Comparison of ENCODE assay signal across 24 cellular contexts in the genomic region with DNA sequence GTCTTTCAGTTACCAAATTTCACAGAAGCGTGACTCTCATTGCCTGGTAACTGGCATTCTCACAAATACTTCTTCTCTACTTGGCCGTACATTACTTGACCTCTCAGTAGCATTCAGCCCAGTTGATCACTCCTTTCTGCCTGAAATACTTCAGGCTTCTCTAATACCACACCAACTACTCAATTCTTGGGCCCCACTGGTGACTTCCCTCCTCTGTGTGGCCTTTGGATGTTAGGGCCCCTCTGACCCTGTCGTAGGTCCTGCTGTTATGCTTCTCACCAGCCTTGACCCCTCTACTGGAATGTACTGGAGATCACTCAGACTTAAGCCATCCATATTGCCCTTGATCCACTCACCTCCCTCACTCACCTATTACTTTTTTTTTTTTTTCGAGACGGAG. TPM values are rescaled to one million over a fixed set of nuclear protein-coding genes. Genes with fewer than 3 reads are reported as not detected.
DNase-seq lines count a peak whose midpoint lies in the region; ATAC-seq and TF ChIP-seq lines count a peak whose summit lies in the region.
"Had no signal": no experiment of that assay in that cellular context is flagged by ENCODE, and none has a peak within 500 bp of the region (broad histone marks: within the 10 kb centered on the region; RNA-seq: fewer than 3 reads in every experiment).

No MANE protein-coding gene starts in this region.

- no peaks in the 10 kb centered on the region for H3K27me3 Mint-ChIP-seq in activated naive CD8-positive, alpha-beta T cell
- H3K27me3 Mint-ChIP-seq in activated naive CD8-positive, alpha-beta T cell treated with anti-CD3 and anti-CD28 coated beads, Interleukin-2, amount 50 U/mL, for 24 hours: no peaks in the 10 kb centered on the region
- no peaks in the 10 kb centered on the region for H3K27me3 Mint-ChIP-seq in activated T-helper 17 cell treated with anti-CD3 and anti-CD28 coated beads, Interleukin-2, amount 50 U/mL, for 72 hours
- no peaks in the 10 kb centered on the region for H3K27me3 Mint-ChIP-seq in natural killer cell (ENCODE audit: low read depth in 2 of 2)

- no peaks in the 10 kb centered on the region for H3K36me3 ChIP-seq in mucosa of descending colon (ENCODE audit: low read depth)
- H3K36me3 ChIP-seq: uterus had no signal

- no peaks in the 10 kb centered on the region for H3K9me3 Mint-ChIP-seq in activated naive CD8-positive, alpha-beta T cell (ENCODE audit: low read depth)
- no peaks in the 10 kb centered on the region for H3K9me3 Mint-ChIP-seq in activated naive CD8-positive, alpha-beta T cell treated with anti-CD3 and anti-CD28 coated beads, Interleukin-2, amount 50 U/mL, for 24 hours
- no peaks in the 10 kb centered on the region for H3K9me3 Mint-ChIP-seq in activated T-helper 17 cell treated with anti-CD3 and anti-CD28 coated beads, Interleukin-2, amount 50 U/mL, for 72 hours
- H3K9me3 Mint-ChIP-seq in natural killer cell: no peaks in the 10 kb centered on the region

- no peak for DNase-seq in activated naive CD8-positive, alpha-beta T cell treated with anti-CD3 and anti-CD28 coated beads, Interleukin-2, amount 50 U/mL, for 24 hours
- DNase-seq in natural killer cell: no peak
- DNase-seq in mucosa of descending colon: no peak
- no peak for DNase-seq in effector CD4-positive, alpha-beta T cell
- DNase-seq: activated CD8-positive, alpha-beta memory T cell treated with anti-CD3 and anti-CD28 coated beads for 24 hours; activated naive CD4-positive, alpha-beta T cell treated with anti-CD3 and anti-CD28 coated beads, Interleukin-2, amount 50 U/mL, for 16 hours; activated T-cell treated with anti-CD3 and anti-CD28 coated beads, Interleukin-2, amount 50 U/mL, for 1 hour; C1 segment of cervical spinal cord; glutamatergic neuron; IMR-90; NCI-H1092 treated with DMSO at 0.1 percent for 48 hours; NCI-H187 treated with DMSO at 0.1 percent for 48 hours; retina; small intestine; stimulated activated CD4-positive, alpha-beta T cell treated with anti-CD3 and anti-CD28 coated beads, Interleukin-1b, Interleukin-23, amount 100 ng/mL, for 48 hours; T-helper 9 cell; uterus had no signal

- H3K36me3 Mint-ChIP-seq in activated naive CD8-positive, alpha-beta T cell: peaks cover 7% of the 10 kb centered on the region
- H3K36me3 Mint-ChIP-seq in activated naive CD8-positive, alpha-beta T cell treated with anti-CD3 and anti-CD28 coated beads, Interleukin-2, amount 50 U/mL, for 24 hours (ENCODE audit: low read depth): peaks cover 5% of the 10 kb centered on the region
- peaks cover 5% of the 10 kb centered on the region for H3K36me3 Mint-ChIP-seq in activated T-helper 17 cell treated with anti-CD3 and anti-CD28 coated beads, Interleukin-2, amount 50 U/mL, for 72 hours (ENCODE audit: low read depth)
- H3K36me3 Mint-ChIP-seq in natural killer cell: no peaks in the 10 kb centered on the region

- peaks cover 23% of the 10 kb centered on the region for H3K4me1 Mint-ChIP-seq in activated naive CD8-positive, alpha-beta T cell (ENCODE audit: low read depth)
- H3K4me1 Mint-ChIP-seq in activated naive CD8-positive, alpha-beta T cell treated with anti-CD3 and anti-CD28 coated beads, Interleukin-2, amount 50 U/mL, for 24 hours: peaks cover 25% of the 10 kb centered on the region
- H3K4me1 Mint-ChIP-seq in activated T-helper 17 cell treated with anti-CD3 and anti-CD28 coated beads, Interleukin-2, amount 50 U/mL, for 72 hours: peaks cover 16% of the 10 kb centered on the region
- H3K4me1 Mint-ChIP-seq in natural killer cell: peaks cover 16 to 42% of the 10 kb centered on the region in 2 donors

- intact Hi-C loops in natural killer cell (cut with micrococcal nuclease): loop anchor here (5.0 kb wide), 1 partner anchor 368 kb away; the partner anchor contains the start of gene PARVG
- intact Hi-C loops in mucosa of descending colon (cut with DNase I, micrococcal nuclease): no loop called here

- no peak overlapping the region for H3K27ac Mint-ChIP-seq in activated naive CD8-positive, alpha-beta T cell
- no peak overlapping the region for H3K27ac Mint-ChIP-seq in activated naive CD8-positive, alpha-beta T cell treated with anti-CD3 and anti-CD28 coated beads, Interleukin-2, amount 50 U/mL, for 24 hours
- H3K27ac Mint-ChIP-seq in activated T-helper 17 cell treated with anti-CD3 and anti-CD28 coated beads, Interleukin-2, amount 50 U/mL, for 72 hours: no peak overlapping the region
- H3K27ac Mint-ChIP-seq in natural killer cell: peak overlapping the region in 1 of 2 donors; percentile 27

- H3K9me3 ChIP-seq in mucosa of descending colon: no peaks in the 10 kb centered on the region
- H3K9me3 ChIP-seq: uterus had no signal

- peaks cover 7% of the 10 kb centered on the region for H3K4me1 ChIP-seq in mucosa of descending colon (ENCODE audit: low read depth)

- TF ChIP-seq CTCF in natural killer cell (IDR thresholded peaks at IDR 0.05) (no peak), mucosa of descending colon (IDR thresholded peaks at IDR 0.05) (no peak)

- no peak overlapping the region for H3K4me3 ChIP-seq in mucosa of descending colon
- H3K4me3 ChIP-seq: lung, SK-N-MC, uterus had no signal

- ATAC-seq in activated naive CD8-positive, alpha-beta T cell treated with anti-CD3 and anti-CD28 coated beads, Interleukin-2, amount 50 U/mL, for 24 hours: no peak
- no peak for ATAC-seq in activated T-helper 17 cell treated with anti-CD3 and anti-CD28 coated beads, Interleukin-2, amount 50 U/mL, for 72 hours (replicated peaks)
- ATAC-seq in natural killer cell (no peak), HG02763 (IDR thresholded peaks at IDR 0.05; ENCODE audit: unreplicated experiment) (no peak), mucosa of descending colon (no peak), GM21576 (IDR thresholded peaks at IDR 0.05; ENCODE audit: unreplicated experiment) (no peak)
- ATAC-seq: HCT116 had no signal

- H3K4me3 Mint-ChIP-seq in activated naive CD8-positive, alpha-beta T cell: peak overlapping the region; percentile 43
- no peak overlapping the region for H3K4me3 Mint-ChIP-seq in activated naive CD8-positive, alpha-beta T cell treated with anti-CD3 and anti-CD28 coated beads, Interleukin-2, amount 50 U/mL, for 24 hours
- peak overlapping the region; percentile 21 for H3K4me3 Mint-ChIP-seq in activated T-helper 17 cell treated with anti-CD3 and anti-CD28 coated beads, Interleukin-2, amount 50 U/mL, for 72 hours
- peak overlapping the region; percentile 69 for H3K4me3 Mint-ChIP-seq in natural killer cell

RNA-seq across cellular contexts. Expression of gene EFCAB6, which starts 2.2 kb away (rescaled TPM):
- total RNA-seq in activated T-helper 17 cell treated with anti-CD3 and anti-CD28 coated beads, Interleukin-2, amount 50 U/mL, for 72 hours: under 1 TPM in 1 of 2 donors, not detected in 1; 0.09 TPM
- total RNA-seq in natural killer cell: under 1 TPM; 0.23 to 0.35 (median 0.26) TPM
- total RNA-seq in mucosa of descending colon: 1 to 10 TPM; 1.1 to 1.8 (median 1.7) TPM

RNA-seq across cellular contexts. Expression of gene SULT4A1, which starts 48.0 kb away (rescaled TPM):
- total RNA-seq in activated T-helper 17 cell treated with anti-CD3 and anti-CD28 coated beads, Interleukin-2, amount 50 U/mL, for 72 hours: under 1 TPM in 1 of 2 donors, not detected in 1; 0.11 TPM
- not detected for total RNA-seq in natural killer cell
- 1 to 10 TPM in 1 of 3 donors, under 1 TPM in 1, not detected in 1; 0.34 to 4.1 TPM for total RNA-seq in mucosa of descending colon
